In genomic region chr10:29553732-29554260, GRCh38 we compare ENCODE assay signal across 33 cellular contexts.
DNase-seq lines count a peak whose midpoint lies in the region; ATAC-seq and TF ChIP-seq lines count a peak whose summit lies in the region.
"Had no signal": no experiment of that assay in that cellular context is flagged by ENCODE, and none has a peak within 500 bp of the region (broad histone marks: within the 10 kb centered on the region; RNA-seq: fewer than 3 reads in every experiment).

No MANE protein-coding gene starts in this region.

- in situ Hi-C loops in brain microvascular endothelial cell (cut with HindIII; ENCODE audit: low pct_ligation_motif_present, low sequenced_read_pairs): no loop called here

- CTCF ChIA-PET in activated CD8-positive, alpha-beta T cell treated with anti-CD3 and anti-CD28 coated beads, Interleukin-2, amount 10 ng/mL, durations not matched to agents 7 days and 5 days (lab: Charles Lee): interaction anchor here (1.1 to 1.6 kb wide), 3 partner anchors 36 to 56 kb away, joined by 4 to 6 read pairs (median 5); no protein-coding TSS in a partner anchor
- CTCF ChIA-PET in activated CD8-positive, alpha-beta T cell treated with anti-CD3 and anti-CD28 coated beads for 36 hours (lab: Charles Lee): interaction anchor here (1.1 kb wide), 1 partner anchor 41 kb away, joined by 3 read pairs; no protein-coding TSS in a partner anchor

- WGBS in suprapubic skin: 89% methylated on average over 11 of the region's 11 CpGs

- TF ChIP-seq CTCF in activated CD8-positive, alpha-beta T cell treated with anti-CD3 and anti-CD28 coated beads for 36 hours (IDR thresholded peaks at IDR 0.05): no peak
- peak; percentile 25 for TF ChIP-seq CTCF in brain microvascular endothelial cell (IDR thresholded peaks at IDR 0.05; ENCODE audit: low read depth, low read length, missing control alignments)
- no peak for TF ChIP-seq CTCF in suprapubic skin (IDR thresholded peaks at IDR 0.05)

- H3K36me3 Mint-ChIP-seq in activated CD8-positive, alpha-beta T cell treated with anti-CD3 and anti-CD28 coated beads, Interleukin-2, amount 10 ng/mL, durations not matched to agents 7 days and 5 days (ENCODE audit: low read depth): peaks cover 19% of the 10 kb centered on the region
- H3K36me3 Mint-ChIP-seq in activated CD8-positive, alpha-beta T cell treated with anti-CD3 and anti-CD28 coated beads for 36 hours (ENCODE audit: low read depth): peaks cover 17% of the 10 kb centered on the region

- H3K27me3 ChIP-seq in Karpas-422 (ENCODE audit: low read length): no peaks in the 10 kb centered on the region
- H3K27me3 ChIP-seq in brain microvascular endothelial cell (replicated peaks): no peaks in the 10 kb centered on the region
- no peaks in the 10 kb centered on the region for H3K27me3 ChIP-seq in suprapubic skin
- H3K27me3 ChIP-seq: adrenal gland, esophagus squamous epithelium, gastroesophageal sphincter, left lung, pancreas, SJCRH30, stomach, upper lobe of left lung had no signal

- no peak for DNase-seq in activated CD8-positive, alpha-beta T cell treated with anti-CD3 and anti-CD28 coated beads, Interleukin-2, amount 10 ng/mL, durations not matched to agents 7 days and 5 days
- no peak for DNase-seq in activated CD8-positive, alpha-beta T cell treated with anti-CD3 and anti-CD28 coated beads for 36 hours
- DNase-seq in Karpas-422 (peak; percentile 43), brain microvascular endothelial cell (no peak), suprapubic skin (ENCODE audit: low spot score in 2 of 2) (no peak)
- no peak for DNase-seq in stimulated activated CD4-positive, alpha-beta T cell treated with anti-CD3 and anti-CD28 coated beads, Interleukin-4, amount 100 ng/mL, for 1 hour
- DNase-seq: activated CD8-positive, alpha-beta memory T cell treated with anti-CD3 and anti-CD28 coated beads, Interleukin-2, amount 50 U/mL, for 48 hours; activated effector memory CD4-positive, alpha-beta T cell treated with Interleukin-2 at 50 U/mL for 16 hours; adrenal gland; COR-L47; effector memory CD8-positive, alpha-beta T cell; esophagus squamous epithelium; GDM1; hypothalamus; KG1; left lung; NCI-H1694; NCI-H2171; NCI-H510A treated with DMSO at 0.1 percent for 48 hours; NK-92 treated with Interleukin-12 subunit alpha and Interleukin-12 subunit beta, amount 100 ng/mL, for 24 hours; pancreas; stimulated activated CD8-positive, alpha-beta memory T cell treated with anti-CD3 and anti-CD28 coated beads, Interleukin-4, amount 100 ng/mL, for 48 hours; stomach had no signal

- no peak for ATAC-seq in activated CD8-positive, alpha-beta T cell treated with anti-CD3 and anti-CD28 coated beads, Interleukin-2, amount 10 ng/mL, durations not matched to agents 7 days and 5 days
- no peak for ATAC-seq in activated CD8-positive, alpha-beta T cell treated with anti-CD3 and anti-CD28 coated beads for 36 hours
- ATAC-seq in GM18498 (IDR thresholded peaks at IDR 0.05; ENCODE audit: unreplicated experiment): no peak
- no peak for ATAC-seq in GM18867 (IDR thresholded peaks at IDR 0.05; ENCODE audit: unreplicated experiment)
- ATAC-seq: effector memory CD8-positive, alpha-beta T cell; gastroesophageal sphincter; Panc1; pancreas had no signal

- H3K79me2 ChIP-seq in Karpas-422 (ENCODE audit: low read length): no peaks in the 10 kb centered on the region

- no peak for TF ChIP-seq POLR2A in suprapubic skin (IDR thresholded peaks at IDR 0.05)

- peak overlapping the region; percentile 60 for H3K27ac Mint-ChIP-seq in activated CD8-positive, alpha-beta T cell treated with anti-CD3 and anti-CD28 coated beads, Interleukin-2, amount 10 ng/mL, durations not matched to agents 7 days and 5 days
- H3K27ac Mint-ChIP-seq in activated CD8-positive, alpha-beta T cell treated with anti-CD3 and anti-CD28 coated beads for 36 hours: no peak overlapping the region
- H3K27ac Mint-ChIP-seq: effector memory CD8-positive, alpha-beta T cell; mesothelial cell of epicardium; nephron had no signal

- H3K27me3 Mint-ChIP-seq in activated CD8-positive, alpha-beta T cell treated with anti-CD3 and anti-CD28 coated beads, Interleukin-2, amount 10 ng/mL, durations not matched to agents 7 days and 5 days (ENCODE audit: low read depth): no peaks in the 10 kb centered on the region
- H3K27me3 Mint-ChIP-seq in activated CD8-positive, alpha-beta T cell treated with anti-CD3 and anti-CD28 coated beads for 36 hours: no peaks in the 10 kb centered on the region
- H3K27me3 Mint-ChIP-seq: brain; effector memory CD8-positive, alpha-beta T cell had no signal

- no peak overlapping the region for H2AFZ ChIP-seq in Karpas-422 (ENCODE audit: low read length)

- H3K9ac ChIP-seq in Karpas-422 (ENCODE audit: low read length): no peak overlapping the region

- no peaks in the 10 kb centered on the region for H4K20me1 ChIP-seq in Karpas-422 (ENCODE audit: insufficient read depth, low read depth, low read length)

- no peaks in the 10 kb centered on the region for H3K9me3 ChIP-seq in Karpas-422 (ENCODE audit: low read length)
- H3K9me3 ChIP-seq in suprapubic skin: no peaks in the 10 kb centered on the region
- H3K9me3 ChIP-seq: adrenal gland, esophagus squamous epithelium, gastroesophageal sphincter, left lung, pancreas, SJCRH30, stomach, upper lobe of left lung had no signal

- TF ChIP-seq EP300 in suprapubic skin (IDR thresholded peaks at IDR 0.05): no peak

- POLR2A ChIA-PET in activated CD8-positive, alpha-beta T cell treated with anti-CD3 and anti-CD28 coated beads, Interleukin-2, amount 10 ng/mL, durations not matched to agents 7 days and 5 days (lab: Charles Lee): no interaction called here
- POLR2A ChIA-PET in activated CD8-positive, alpha-beta T cell treated with anti-CD3 and anti-CD28 coated beads for 36 hours (lab: Charles Lee): no interaction called here

- peaks cover 19% of the 10 kb centered on the region for H3K4me1 Mint-ChIP-seq in activated CD8-positive, alpha-beta T cell treated with anti-CD3 and anti-CD28 coated beads, Interleukin-2, amount 10 ng/mL, durations not matched to agents 7 days and 5 days (ENCODE audit: low read depth)
- peaks cover 5% of the 10 kb centered on the region for H3K4me1 Mint-ChIP-seq in activated CD8-positive, alpha-beta T cell treated with anti-CD3 and anti-CD28 coated beads for 36 hours (ENCODE audit: low read depth)

- H3K4me1 ChIP-seq in Karpas-422 (ENCODE audit: low read length): no peaks in the 10 kb centered on the region
- no peaks in the 10 kb centered on the region for H3K4me1 ChIP-seq in suprapubic skin
- H3K4me1 ChIP-seq: adrenal gland, left lung, pancreas, upper lobe of left lung had no signal

- H3K9me3 Mint-ChIP-seq in activated CD8-positive, alpha-beta T cell treated with anti-CD3 and anti-CD28 coated beads, Interleukin-2, amount 10 ng/mL, durations not matched to agents 7 days and 5 days (ENCODE audit: insufficient read depth): no peaks in the 10 kb centered on the region
- H3K9me3 Mint-ChIP-seq in activated CD8-positive, alpha-beta T cell treated with anti-CD3 and anti-CD28 coated beads for 36 hours: no peaks in the 10 kb centered on the region
- H3K9me3 Mint-ChIP-seq: brain; effector memory CD8-positive, alpha-beta T cell; mesothelial cell of epicardium; nephron had no signal

- no peak overlapping the region for H3K27ac ChIP-seq in Karpas-422 (ENCODE audit: low read length)
- no peak overlapping the region for H3K27ac ChIP-seq in brain microvascular endothelial cell
- peak overlapping the region; percentile 38 for H3K27ac ChIP-seq in suprapubic skin
- H3K27ac ChIP-seq: adrenal gland, left lung, pancreas, VCaP had no signal

- no peaks in the 10 kb centered on the region for H3K36me3 ChIP-seq in Karpas-422 (ENCODE audit: insufficient read depth, low read length)
- H3K36me3 ChIP-seq in brain microvascular endothelial cell (replicated peaks): peaks cover 18% of the 10 kb centered on the region
- peaks cover 46% of the 10 kb centered on the region for H3K36me3 ChIP-seq in suprapubic skin

- H3K4me3 ChIP-seq in Karpas-422 (ENCODE audit: low read length): no peak overlapping the region
- H3K4me3 ChIP-seq in brain microvascular endothelial cell (ENCODE audit: low read depth, low read length): no peak overlapping the region
- H3K4me3 ChIP-seq in suprapubic skin: no peak overlapping the region
- H3K4me3 ChIP-seq: adrenal gland, esophagus squamous epithelium, gastroesophageal sphincter, left lung, pancreas, SJCRH30, stomach, upper lobe of left lung had no signal

- H3K9me2 ChIP-seq in Karpas-422 (replicated peaks; ENCODE audit: insufficient read depth, low read length): no peaks in the 10 kb centered on the region

- intact Hi-C loops in activated CD8-positive, alpha-beta T cell treated with anti-CD3 and anti-CD28 coated beads for 36 hours (cut with micrococcal nuclease): no loop called here

- no peak overlapping the region for H3K4me3 Mint-ChIP-seq in activated CD8-positive, alpha-beta T cell treated with anti-CD3 and anti-CD28 coated beads, Interleukin-2, amount 10 ng/mL, durations not matched to agents 7 days and 5 days
- no peak overlapping the region for H3K4me3 Mint-ChIP-seq in activated CD8-positive, alpha-beta T cell treated with anti-CD3 and anti-CD28 coated beads for 36 hours
- H3K4me3 Mint-ChIP-seq: brain; effector memory CD8-positive, alpha-beta T cell; mesothelial cell of epicardium; nephron had no signal

- no peak overlapping the region for H3K4me2 ChIP-seq in Karpas-422 (ENCODE audit: low read depth, low read length, poor library complexity, severe bottlenecking)
